Comparison of ENCODE assay signal across 8 cellular contexts in the genomic region with DNA sequence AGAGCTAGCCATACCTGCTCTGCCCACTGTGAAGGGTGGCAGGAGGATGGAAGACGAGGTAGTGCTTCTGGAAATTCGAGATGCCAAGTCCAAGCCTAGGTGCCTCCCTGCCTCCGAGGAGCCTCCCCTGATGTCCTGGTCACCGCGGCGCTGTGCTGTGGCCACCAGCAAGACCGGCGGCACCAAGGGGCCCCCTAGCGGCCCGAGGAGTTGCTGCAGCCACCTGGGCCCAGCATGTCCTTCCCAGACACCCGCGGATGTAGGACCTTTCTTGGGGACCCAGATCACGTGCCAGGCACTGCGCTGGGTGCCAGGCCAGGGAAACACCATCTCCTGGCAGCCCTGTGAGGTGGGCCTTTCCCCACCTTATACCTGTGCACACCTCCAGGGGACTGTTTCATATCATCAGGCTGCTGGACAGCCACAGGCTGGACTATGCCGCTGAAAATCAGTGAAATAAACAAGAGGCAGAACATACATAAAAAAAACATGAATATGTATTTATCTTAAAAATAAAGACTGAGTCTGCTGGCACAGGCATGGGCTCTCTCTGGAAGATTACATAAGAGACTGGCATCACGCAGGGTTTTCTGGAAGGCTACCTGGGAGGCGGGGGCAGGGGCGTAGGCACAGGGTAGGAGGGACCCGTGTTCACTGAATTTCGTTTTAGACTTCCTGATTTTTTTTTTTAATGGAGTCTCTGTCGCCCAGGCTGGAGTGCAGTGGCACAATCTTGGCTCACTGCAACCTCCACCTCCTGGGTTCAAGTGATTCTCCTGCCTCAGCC. TPM values are rescaled to one million over a fixed set of nuclear protein-coding genes. Genes with fewer than 3 reads are reported as not detected.
DNase-seq lines count a peak whose midpoint lies in the region; ATAC-seq and TF ChIP-seq lines count a peak whose summit lies in the region.

No MANE protein-coding gene starts in this region.

- no peak overlapping the region for H3K4me3 Mint-ChIP-seq in activated CD4-positive, alpha-beta T cell treated with anti-CD3 and anti-CD28 coated beads, Interleukin-2, amount 10 ng/mL, durations not matched to agents 7 days and 5 days

- TF ChIP-seq CTCF in GM12875 (IDR thresholded peaks at IDR 0.05; ENCODE audit: borderline replicate concordance, insufficient read depth, low read depth, low read length) (peak; percentile 99), coronary artery (IDR thresholded peaks at IDR 0.05) (peak; percentile 91), lower leg skin (IDR thresholded peaks at IDR 0.05) (peak in 1 of 3 donors; percentile 75)

- no peak for TF ChIP-seq POLR2A in lower leg skin (IDR thresholded peaks at IDR 0.05)

- H3K4me3 ChIP-seq in GM12875 (ENCODE audit: low read depth, low read length) (no peak overlapping the region), coronary artery (no peak overlapping the region), lower leg skin (ENCODE audit: low read depth, poor library complexity, severe bottlenecking) (no peak overlapping the region)

- peak; percentile 81 for DNase-seq in NCI-H510A treated with DMSO at 0.1 percent for 48 hours (lab: John Stamatoyannopoulos, UW)
- peak; percentile 60 for DNase-seq in activated CD4-positive, alpha-beta T cell treated with anti-CD3 and anti-CD28 coated beads, Interleukin-2, amount 10 ng/mL, durations not matched to agents 7 days and 5 days
- peak; percentile 82 for DNase-seq in coronary artery (ENCODE audit: low spot score)
- DNase-seq in lower leg skin (ENCODE audit: low spot score in 2 of 2), result peak; percentile 59 to 94
- peak; percentile 47 to 57 (median 52) for DNase-seq in stimulated activated CD4-positive, alpha-beta T cell treated with anti-CD3 and anti-CD28 coated beads, TNF-alpha, amount 100 ng/mL, for 48 hours (ENCODE audit: low read depth in 3 of 3)

- H3K27me3 Mint-ChIP-seq in activated CD4-positive, alpha-beta T cell treated with anti-CD3 and anti-CD28 coated beads, Interleukin-2, amount 10 ng/mL, durations not matched to agents 7 days and 5 days, result no peaks in the 10 kb centered on the region

- peak; percentile 73 for ATAC-seq in HG03135 (IDR thresholded peaks at IDR 0.05; ENCODE audit: unreplicated experiment)
- no peak for ATAC-seq in GM19023 (IDR thresholded peaks at IDR 0.05; ENCODE audit: unreplicated experiment)

- no peaks in the 10 kb centered on the region for H3K9me3 Mint-ChIP-seq in activated CD4-positive, alpha-beta T cell treated with anti-CD3 and anti-CD28 coated beads, Interleukin-2, amount 10 ng/mL, durations not matched to agents 7 days and 5 days

- H3K4me1 Mint-ChIP-seq in activated CD4-positive, alpha-beta T cell treated with anti-CD3 and anti-CD28 coated beads, Interleukin-2, amount 10 ng/mL, durations not matched to agents 7 days and 5 days, result peaks cover 4% of the 10 kb centered on the region

- H3K36me3 Mint-ChIP-seq in activated CD4-positive, alpha-beta T cell treated with anti-CD3 and anti-CD28 coated beads, Interleukin-2, amount 10 ng/mL, durations not matched to agents 7 days and 5 days (ENCODE audit: low read depth), result no peaks in the 10 kb centered on the region

- H3K27ac ChIP-seq in coronary artery, result no peak overlapping the region

- intact Hi-C loops in lower leg skin (cut with DNase I; ENCODE audit: low total_unique reads), result loop anchor here (2.0 kb wide), 1 partner anchor 108 kb away; no protein-coding TSS in a partner anchor

- POLR2A ChIA-PET in activated CD4-positive, alpha-beta T cell treated with anti-CD3 and anti-CD28 coated beads, Interleukin-2, amount 10 ng/mL, durations not matched to agents 7 days and 5 days (lab: Charles Lee), result no interaction called here

- H3K27ac Mint-ChIP-seq in activated CD4-positive, alpha-beta T cell treated with anti-CD3 and anti-CD28 coated beads, Interleukin-2, amount 10 ng/mL, durations not matched to agents 7 days and 5 days, result no peak overlapping the region

- WGBS in lower leg skin, 2 donors, result 16 to 21% methylated on average over 17 to 21 of the region's 21 CpGs

- CTCF ChIA-PET in activated CD4-positive, alpha-beta T cell treated with anti-CD3 and anti-CD28 coated beads, Interleukin-2, amount 10 ng/mL, durations not matched to agents 7 days and 5 days (lab: Charles Lee), result interaction anchor here (0.6 to 0.7 kb wide), 3 partner anchors 19 to 98 kb away, joined by 3 to 4 read pairs (median 4); no protein-coding TSS in a partner anchor

RNA-seq across cellular contexts. Expression of gene HHIPL1, which starts 15.9 kb away (rescaled TPM):
- total RNA-seq in activated CD4-positive, alpha-beta T cell treated with anti-CD3 and anti-CD28 coated beads, Interleukin-2, amount 10 ng/mL, durations not matched to agents 7 days and 5 days, result under 1 TPM in 1 of 2 experiments, not detected in 1; 0.05 TPM
- 1 to 10 TPM in 2 of 4 donors, under 1 TPM in 2; 0.59 to 2.4 (median 0.92) TPM for total RNA-seq in lower leg skin

RNA-seq across cellular contexts. Expression of gene CCDC85C, which starts 25.0 kb away (rescaled TPM):
- total RNA-seq in activated CD4-positive, alpha-beta T cell treated with anti-CD3 and anti-CD28 coated beads, Interleukin-2, amount 10 ng/mL, durations not matched to agents 7 days and 5 days, result 10 to 100 TPM; 10.0 to 10.9 TPM
- total RNA-seq in lower leg skin, result 10 to 100 TPM; 17.2 to 47.7 (median 33.3) TPM

RNA-seq across cellular contexts. Expression of gene CYP46A1, which starts 55.1 kb away (rescaled TPM):
- total RNA-seq in activated CD4-positive, alpha-beta T cell treated with anti-CD3 and anti-CD28 coated beads, Interleukin-2, amount 10 ng/mL, durations not matched to agents 7 days and 5 days, result under 1 TPM; 0.12 to 0.20 TPM
- 1 to 10 TPM in 1 of 4 donors, under 1 TPM in 2, not detected in 1; 0.13 to 4.7 (median 0.55) TPM for total RNA-seq in lower leg skin
